ENCODE assay signal across 2 cellular contexts in the genomic region with DNA sequence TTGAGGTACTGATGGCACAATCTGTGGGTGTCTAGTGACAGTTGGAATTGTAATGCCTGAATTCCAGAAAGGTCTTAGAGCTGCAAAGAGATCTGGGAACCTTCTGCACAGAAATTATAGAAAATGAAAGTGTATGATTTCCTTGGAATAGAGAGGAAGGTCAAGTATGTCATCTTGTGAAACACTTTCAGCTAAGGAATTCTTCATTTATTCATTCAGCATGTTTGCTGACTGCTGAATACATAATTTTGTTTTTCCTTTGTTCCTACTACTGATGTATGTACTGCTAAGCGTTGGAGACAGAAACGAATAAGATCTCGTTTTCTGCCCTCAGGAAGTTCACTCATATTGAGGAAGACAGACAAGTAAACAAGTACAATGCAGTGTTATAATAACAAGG.
TF ChIP-seq lines count a peak whose summit lies in the region.

No MANE protein-coding gene starts in this region.

TF ChIP-seq in IMR-90, 13 proteins besides CTCF, POLR2A, EP300 and RAD21:
- TF ChIP-seq CHD1 (IDR thresholded peaks at IDR 0.05; ENCODE audit: low read depth, low read length) (no peak), MAZ (IDR thresholded peaks at IDR 0.05; ENCODE audit: borderline replicate concordance, low read depth, low read length) (no peak), SMC3 (IDR thresholded peaks at IDR 0.05; ENCODE audit: low read depth, low read length) (no peak), MAFK (IDR thresholded peaks at IDR 0.05; ENCODE audit: low read depth, low read length) (no peak), BHLHE40 (IDR thresholded peaks at IDR 0.05; ENCODE audit: low read depth, low read length) (no peak), MXI1 (IDR thresholded peaks at IDR 0.05; ENCODE audit: borderline replicate concordance, low read depth, low read length) (no peak), RCOR1 (IDR thresholded peaks at IDR 0.05; ENCODE audit: insufficient replicate concordance, low read length) (no peak), CEBPB (IDR thresholded peaks at IDR 0.05; ENCODE audit: low read depth, low read length) (no peak), FOS (IDR thresholded peaks at IDR 0.05; ENCODE audit: low read depth, low read length) (no peak), NFE2L2 (IDR thresholded peaks at IDR 0.05; ENCODE audit: low read depth, low read length) (no peak), RFX5 (IDR thresholded peaks at IDR 0.05; ENCODE audit: low read depth, low read length) (no peak)
- TF ChIP-seq, protein P1, sequence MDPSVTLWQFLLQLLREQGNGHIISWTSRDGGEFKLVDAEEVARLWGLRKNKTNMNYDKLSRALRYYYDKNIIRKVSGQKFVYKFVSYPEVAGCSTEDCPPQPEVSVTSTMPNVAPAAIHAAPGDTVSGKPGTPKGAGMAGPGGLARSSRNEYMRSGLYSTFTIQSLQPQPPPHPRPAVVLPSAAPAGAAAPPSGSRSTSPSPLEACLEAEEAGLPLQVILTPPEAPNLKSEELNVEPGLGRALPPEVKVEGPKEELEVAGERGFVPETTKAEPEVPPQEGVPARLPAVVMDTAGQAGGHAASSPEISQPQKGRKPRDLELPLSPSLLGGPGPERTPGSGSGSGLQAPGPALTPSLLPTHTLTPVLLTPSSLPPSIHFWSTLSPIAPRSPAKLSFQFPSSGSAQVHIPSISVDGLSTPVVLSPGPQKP (IDR thresholded peaks at IDR 0.05; ENCODE audit: borderline replicate concordance, low read depth, low read length) = no peak
- TF ChIP-seq, protein P2, sequence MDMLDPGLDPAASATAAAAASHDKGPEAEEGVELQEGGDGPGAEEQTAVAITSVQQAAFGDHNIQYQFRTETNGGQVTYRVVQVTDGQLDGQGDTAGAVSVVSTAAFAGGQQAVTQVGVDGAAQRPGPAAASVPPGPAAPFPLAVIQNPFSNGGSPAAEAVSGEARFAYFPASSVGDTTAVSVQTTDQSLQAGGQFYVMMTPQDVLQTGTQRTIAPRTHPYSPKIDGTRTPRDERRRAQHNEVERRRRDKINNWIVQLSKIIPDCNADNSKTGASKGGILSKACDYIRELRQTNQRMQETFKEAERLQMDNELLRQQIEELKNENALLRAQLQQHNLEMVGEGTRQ (IDR thresholded peaks at IDR 0.05; ENCODE audit: low read depth, low read length) = no peak

TF ChIP-seq in endothelial cell of umbilical vein, 7 proteins besides CTCF, POLR2A, EP300 and RAD21:
- TF ChIP-seq FOS (IDR thresholded peaks at IDR 0.05; ENCODE audit: borderline replicate concordance, insufficient read depth, low read length) (no peak), JUN (IDR thresholded peaks at IDR 0.05; ENCODE audit: borderline replicate concordance, insufficient read depth, insufficient read length, low read depth) (no peak), POLR2AphosphoS5 (IDR thresholded peaks at IDR 0.05; ENCODE audit: insufficient read depth, low read depth, low read length) (no peak), EZH2 (IDR thresholded peaks at IDR 0.05; ENCODE audit: borderline replicate concordance, low read depth, low read length, severe bottlenecking) (no peak), MYC (IDR thresholded peaks at IDR 0.05; ENCODE audit: low read depth, low read length) (no peak)
- TF ChIP-seq, protein P3, sequence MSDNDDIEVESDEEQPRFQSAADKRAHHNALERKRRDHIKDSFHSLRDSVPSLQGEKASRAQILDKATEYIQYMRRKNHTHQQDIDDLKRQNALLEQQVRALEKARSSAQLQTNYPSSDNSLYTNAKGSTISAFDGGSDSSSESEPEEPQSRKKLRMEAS (IDR thresholded peaks at IDR 0.05; ENCODE audit: insufficient read depth, insufficient read length) = no peak
